Comparison of ENCODE assay signal across 8 cellular contexts in genomic region chr9:1009101-1009707, GRCh38. TPM values are rescaled to one million over a fixed set of nuclear protein-coding genes. Genes with fewer than 3 reads are reported as not detected.
DNase-seq lines count a peak whose midpoint lies in the region; ATAC-seq and TF ChIP-seq lines count a peak whose summit lies in the region.

No MANE protein-coding gene starts in this region.

- WGBS in prostate gland = 4% methylated on average over 14 of the region's 14 CpGs
- WGBS in aorta, 2 donors = 6 to 7% methylated on average over 14 of the region's 14 CpGs

- H3K27me3 Mint-ChIP-seq in activated naive CD4-positive, alpha-beta T cell treated with anti-CD3 and anti-CD28 coated beads for 36 hours (ENCODE audit: low read depth) = peaks cover 30% of the 10 kb centered on the region

- H3K9me3 Mint-ChIP-seq in activated naive CD4-positive, alpha-beta T cell treated with anti-CD3 and anti-CD28 coated beads for 36 hours = no peaks in the 10 kb centered on the region

- H3K4me3 ChIP-seq in prostate gland (no peak overlapping the region), aorta (ENCODE audit: low read length in 2 of 2) (no peak overlapping the region)

- CTCF ChIA-PET in activated naive CD4-positive, alpha-beta T cell treated with anti-CD3 and anti-CD28 coated beads for 36 hours (lab: Charles Lee) = interaction anchor here (0.6 to 2.9 kb wide), 28 partner anchors 9 to 499 kb away, joined by 3 to 18 read pairs (median 4); no protein-coding TSS in a partner anchor

- H3K9me3 ChIP-seq in prostate gland (no peaks in the 10 kb centered on the region), aorta (ENCODE audit: control insufficient read depth, low read length) (no peaks in the 10 kb centered on the region)

- no peaks in the 10 kb centered on the region for H3K4me1 ChIP-seq in prostate gland (replicated peaks)
- no peaks in the 10 kb centered on the region for H3K4me1 ChIP-seq in aorta (ENCODE audit: control insufficient read depth in 1 of 2, insufficient read depth in 2 of 2, low read length in 2 of 2)

- TF ChIP-seq CTCF in GM12801 (IDR thresholded peaks at IDR 0.05; ENCODE audit: extremely low read depth, insufficient read length) (peak; percentile 32), LNCAP (IDR thresholded peaks at IDR 0.05) (peak; percentile 95), prostate gland (IDR thresholded peaks at IDR 0.05) (peak; percentile 83 to 93 (median 88))

- H3K36me3 ChIP-seq in prostate gland = no peaks in the 10 kb centered on the region
- no peaks in the 10 kb centered on the region for H3K36me3 ChIP-seq in aorta (ENCODE audit: control insufficient read depth in 1 of 2, insufficient read depth in 2 of 2, low read length in 1 of 2)

- peaks cover 7% of the 10 kb centered on the region for H3K4me1 Mint-ChIP-seq in activated naive CD4-positive, alpha-beta T cell treated with anti-CD3 and anti-CD28 coated beads for 36 hours (ENCODE audit: low read depth)

- ATAC-seq in Right ventricle myocardium inferior (peak; percentile 95), aorta (ENCODE audit: low FRiP score) (peak; percentile 91)

- intact Hi-C loops in activated naive CD4-positive, alpha-beta T cell treated with anti-CD3 and anti-CD28 coated beads for 36 hours (cut with micrococcal nuclease) = loop anchor here (1.0 to 10.0 kb wide), 5 partner anchors 115 to 624 kb away; no protein-coding TSS in a partner anchor
- intact Hi-C loops in Right ventricle myocardium inferior (cut with DNase I) = loop anchor here (1.0 to 10.0 kb wide), 4 partner anchors 116 to 664 kb away; no protein-coding TSS in a partner anchor
- intact Hi-C loops in prostate gland (cut with DNase I) = loop anchor here (10.0 kb wide), 3 partner anchors 114 to 624 kb away; no protein-coding TSS in a partner anchor
- intact Hi-C loops in aorta (cut with DNase I) = loop anchor here (5.0 to 10.0 kb wide), 2 partner anchors 112 to 624 kb away; no protein-coding TSS in a partner anchor

- no peak overlapping the region for H3K4me3 Mint-ChIP-seq in activated naive CD4-positive, alpha-beta T cell treated with anti-CD3 and anti-CD28 coated beads for 36 hours

- H3K27ac Mint-ChIP-seq in activated naive CD4-positive, alpha-beta T cell treated with anti-CD3 and anti-CD28 coated beads for 36 hours = no peak overlapping the region

- DNase-seq in H4 (ENCODE audit: low spot score) = peak; percentile 72
- DNase-seq in SK-N-DZ (ENCODE audit: low spot score) = peak; percentile 16
- peak; percentile 88 for DNase-seq in activated naive CD4-positive, alpha-beta T cell treated with anti-CD3 and anti-CD28 coated beads for 36 hours
- DNase-seq in Right ventricle myocardium inferior (ENCODE audit: missing footprints) = peak; percentile 87
- peak; percentile 70 for DNase-seq in prostate gland (ENCODE audit: low spot score)
- peak; percentile 82 to 93 for DNase-seq in aorta

- H3K27ac ChIP-seq in prostate gland (no peak overlapping the region), aorta (ENCODE audit: low read depth in 1 of 2, low read length in 2 of 2) (no peak overlapping the region)

- no peaks in the 10 kb centered on the region for H3K27me3 ChIP-seq in prostate gland (replicated peaks; ENCODE audit: insufficient read depth)
- H3K27me3 ChIP-seq in aorta (ENCODE audit: control insufficient read depth in 1 of 2, insufficient read depth in 2 of 2, low read length in 1 of 2) = no peaks in the 10 kb centered on the region

- no peaks in the 10 kb centered on the region for H3K36me3 Mint-ChIP-seq in activated naive CD4-positive, alpha-beta T cell treated with anti-CD3 and anti-CD28 coated beads for 36 hours (ENCODE audit: low read depth)

- TF ChIP-seq POLR2A in prostate gland (IDR thresholded peaks at IDR 0.05) = no peak

RNA-seq across cellular contexts. Expression of gene DMRT3, which starts 32.7 kb away (rescaled TPM):
- not detected in 2 replicates for total RNA-seq in H4 (2014; rRNA removed; shearing (Covaris generic))
- not detected in 2 replicates for polyA plus RNA-seq in SK-N-DZ (2014; cell fraction: cytosol; rRNA removed)
- polyA plus RNA-seq in SK-N-DZ (2014; cell fraction: nucleus; rRNA removed) = not detected in 2 replicates
- total RNA-seq in activated naive CD4-positive, alpha-beta T cell treated with anti-CD3 and anti-CD28 coated beads for 36 hours = not detected
- total RNA-seq in Right ventricle myocardium inferior (not detected), prostate gland (1 to 10 TPM in 1 of 2 donors, not detected in 1; 1.8 TPM), aorta (1 to 10 TPM in 1 of 2 donors, under 1 TPM in 1; 0.26 to 1.2 TPM)
- not detected for polyA plus RNA-seq in aorta

RNA-seq across cellular contexts. Expression of gene DMRT2, which starts 41.0 kb away (rescaled TPM):
- 0.08 and 0.77 TPM in 2 replicates for total RNA-seq in H4 (2014; rRNA removed; shearing (Covaris generic))
- not detected in 2 replicates for polyA plus RNA-seq in SK-N-DZ (2014; cell fraction: cytosol; rRNA removed)
- polyA plus RNA-seq in SK-N-DZ (2014; cell fraction: nucleus; rRNA removed) = not detected in 2 replicates
- not detected for total RNA-seq in activated naive CD4-positive, alpha-beta T cell treated with anti-CD3 and anti-CD28 coated beads for 36 hours
- total RNA-seq in Right ventricle myocardium inferior (not detected), prostate gland (under 1 TPM; 0.64 to 0.74 TPM), aorta (under 1 TPM in 1 of 2 donors, not detected in 1; 0.69 TPM)
- under 1 TPM in 1 of 2 donors, not detected in 1; 0.75 TPM for polyA plus RNA-seq in aorta

Comparison
In these comparisons a context has a peak if more than half of its experiments do, and no peak if none do; other contexts are left out.
1. CTCF ChIP-seq: peak in every context shown above with its lines; median percentile 95 in LNCAP; 88 in prostate gland; 32 in GM12801.
2. DNase-seq: peak in every context shown above with its lines; median percentile 88 in activated naive CD4-positive, alpha-beta T cell treated with anti-CD3 and anti-CD28 coated beads for 36 hours; 88 in aorta; 87 in Right ventricle myocardium inferior; 72 in H4; 70 in prostate gland; 16 in SK-N-DZ.